1 cellular context compared by ENCODE assay signal in the genomic region with DNA sequence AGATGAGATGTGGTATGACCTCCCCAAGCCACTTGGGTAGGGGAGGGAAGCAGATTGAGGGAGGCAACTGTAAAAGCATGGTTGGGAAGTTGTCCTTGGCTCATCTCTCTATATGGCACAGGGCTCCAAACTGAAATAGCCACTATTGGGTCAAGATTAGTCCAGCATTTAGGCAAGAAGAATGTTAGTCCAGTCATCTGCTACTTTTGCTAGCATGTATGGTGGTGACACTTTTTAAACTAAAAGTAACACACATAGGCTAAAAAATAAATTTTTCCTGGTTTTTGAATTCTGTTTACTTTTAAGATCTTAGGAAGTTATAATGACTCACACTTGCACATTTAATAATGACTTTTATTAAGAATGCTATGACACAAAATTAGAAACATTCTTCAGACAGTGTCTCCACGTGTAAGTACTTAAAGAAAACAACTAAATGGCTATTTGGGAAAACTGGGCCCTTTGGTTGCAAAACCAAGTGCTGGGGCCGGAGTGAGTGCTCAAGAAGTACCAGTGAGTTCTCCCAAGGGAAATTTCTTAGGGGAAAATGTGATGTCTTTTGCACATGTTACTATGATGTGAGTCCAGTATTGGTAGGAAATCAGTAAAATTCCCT.
TF ChIP-seq lines count a peak whose summit lies in the region.

No MANE protein-coding gene starts in this region.

TF ChIP-seq in IMR-90, 13 proteins besides CTCF, POLR2A, EP300 and RAD21:
- TF ChIP-seq SMC3 (IDR thresholded peaks at IDR 0.05; ENCODE audit: low read depth, low read length), result no peak
- no peak for TF ChIP-seq CEBPB (IDR thresholded peaks at IDR 0.05; ENCODE audit: low read depth, low read length)
- no peak for TF ChIP-seq FOS (IDR thresholded peaks at IDR 0.05; ENCODE audit: low read depth, low read length)
- TF ChIP-seq ELK1 (IDR thresholded peaks at IDR 0.05; ENCODE audit: borderline replicate concordance, low read depth, low read length), result no peak
- TF ChIP-seq RFX5 (IDR thresholded peaks at IDR 0.05; ENCODE audit: low read depth, low read length), result no peak
- no peak for TF ChIP-seq MXI1 (IDR thresholded peaks at IDR 0.05; ENCODE audit: borderline replicate concordance, low read depth, low read length)
- TF ChIP-seq NFE2L2 (IDR thresholded peaks at IDR 0.05; ENCODE audit: low read depth, low read length), result no peak
- TF ChIP-seq, protein P1, sequence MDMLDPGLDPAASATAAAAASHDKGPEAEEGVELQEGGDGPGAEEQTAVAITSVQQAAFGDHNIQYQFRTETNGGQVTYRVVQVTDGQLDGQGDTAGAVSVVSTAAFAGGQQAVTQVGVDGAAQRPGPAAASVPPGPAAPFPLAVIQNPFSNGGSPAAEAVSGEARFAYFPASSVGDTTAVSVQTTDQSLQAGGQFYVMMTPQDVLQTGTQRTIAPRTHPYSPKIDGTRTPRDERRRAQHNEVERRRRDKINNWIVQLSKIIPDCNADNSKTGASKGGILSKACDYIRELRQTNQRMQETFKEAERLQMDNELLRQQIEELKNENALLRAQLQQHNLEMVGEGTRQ (IDR thresholded peaks at IDR 0.05; ENCODE audit: low read depth, low read length), result no peak
- TF ChIP-seq RCOR1 (IDR thresholded peaks at IDR 0.05; ENCODE audit: insufficient replicate concordance, low read length), result no peak
- TF ChIP-seq MAFK (IDR thresholded peaks at IDR 0.05; ENCODE audit: low read depth, low read length), result no peak
- TF ChIP-seq BHLHE40 (IDR thresholded peaks at IDR 0.05; ENCODE audit: low read depth, low read length), result no peak
- no peak for TF ChIP-seq MAZ (IDR thresholded peaks at IDR 0.05; ENCODE audit: borderline replicate concordance, low read depth, low read length)
- no peak for TF ChIP-seq CHD1 (IDR thresholded peaks at IDR 0.05; ENCODE audit: low read depth, low read length)
